In genomic region chr19:45585158-45585577, GRCh38 we compare ENCODE assay signal across 8 cellular contexts. TPM values are rescaled to one million over a fixed set of nuclear protein-coding genes. Genes with fewer than 3 reads are reported as not detected.
DNase-seq lines count a peak whose midpoint lies in the region; ATAC-seq and TF ChIP-seq lines count a peak whose summit lies in the region.

No MANE protein-coding gene starts in this region.

- DNase-seq in activated CD8-positive, alpha-beta T cell treated with anti-CD3 and anti-CD28 coated beads, Interleukin-2, amount 10 ng/mL, durations not matched to agents 7 days and 5 days, result no peak
- DNase-seq in iPS DF 6.9 (ENCODE audit: low read depth, low spot score) (no peak), SHP77 (lab: John Stamatoyannopoulos, UW) (no peak), GM03348 (ENCODE audit: low spot score) (no peak), NCI-H2196 (lab: John Stamatoyannopoulos, UW; ENCODE audit: unreplicated experiment) (no peak)
- DNase-seq in stimulated activated effector memory CD8-positive, alpha-beta T cell treated with anti-CD3 and anti-CD28 coated beads, Interleukin-12 subunit alpha, Interleukin-12 subunit beta, amount 100 ng/mL, for 72 hours (ENCODE audit: low spot score in 2 of 2), result no peak

- no peak for ATAC-seq in activated CD8-positive, alpha-beta T cell treated with anti-CD3 and anti-CD28 coated beads, Interleukin-2, amount 10 ng/mL, durations not matched to agents 7 days and 5 days
- ATAC-seq in stimulated activated effector memory CD8-positive, alpha-beta T cell treated with anti-CD3 and anti-CD28 coated beads, Interleukin-12 subunit alpha, Interleukin-12 subunit beta, amount 100 ng/mL, for 72 hours, result no peak
- ATAC-seq in GM19395 (IDR thresholded peaks at IDR 0.05; ENCODE audit: unreplicated experiment), result no peak

- no peak for TF ChIP-seq CTCF in HEK293 (tag by site-specific recombination; IDR thresholded peaks at IDR 0.05)

- peaks cover 15% of the 10 kb centered on the region for H3K36me3 Mint-ChIP-seq in activated CD8-positive, alpha-beta T cell treated with anti-CD3 and anti-CD28 coated beads, Interleukin-2, amount 10 ng/mL, durations not matched to agents 7 days and 5 days (ENCODE audit: low read depth)
- H3K36me3 Mint-ChIP-seq in stimulated activated effector memory CD8-positive, alpha-beta T cell treated with anti-CD3 and anti-CD28 coated beads, Interleukin-12 subunit alpha, Interleukin-12 subunit beta, amount 100 ng/mL, for 72 hours, result peaks cover 9% of the 10 kb centered on the region

- H3K4me1 Mint-ChIP-seq in activated CD8-positive, alpha-beta T cell treated with anti-CD3 and anti-CD28 coated beads, Interleukin-2, amount 10 ng/mL, durations not matched to agents 7 days and 5 days (ENCODE audit: low read depth), result peaks cover 15% of the 10 kb centered on the region
- peaks cover 21% of the 10 kb centered on the region for H3K4me1 Mint-ChIP-seq in stimulated activated effector memory CD8-positive, alpha-beta T cell treated with anti-CD3 and anti-CD28 coated beads, Interleukin-12 subunit alpha, Interleukin-12 subunit beta, amount 100 ng/mL, for 72 hours

- WGBS in iPS DF 6.9 (ENCODE audit: insufficient coverage, insufficient read length), result no CpG with 5 or more reads among the region's 7 CpGs

- CTCF ChIA-PET in HEK293 (lab: Yijun Ruan, JAX), result interaction anchor here (0.6 to 2.4 kb wide), 5 partner anchors 27 to 106 kb away, joined by 3 to 6 read pairs (median 3); no protein-coding TSS in a partner anchor
- CTCF ChIA-PET in activated CD8-positive, alpha-beta T cell treated with anti-CD3 and anti-CD28 coated beads, Interleukin-2, amount 10 ng/mL, durations not matched to agents 7 days and 5 days (lab: Charles Lee), result interaction anchor here (0.8 to 2.9 kb wide), 6 partner anchors 27 to 214 kb away, joined by 3 to 13 read pairs (median 8); partner anchors contain the start of gene QPCTL

- peak overlapping the region; percentile 74; the same call in 1 of the 2 replicates for H3K27ac ChIP-seq in HEK293 (ENCODE audit: extremely low read depth, low read depth, low read length)
- H3K27ac ChIP-seq in iPS DF 6.9 (ENCODE audit: low read length), result no peak overlapping the region

- H3K4me1 ChIP-seq in HEK293 (ENCODE audit: control insufficient read depth, insufficient read depth, low read length) (peaks cover 4% of the 10 kb centered on the region), iPS DF 6.9 (ENCODE audit: control insufficient read depth, insufficient read depth, low read length) (peaks cover 2% of the 10 kb centered on the region; the same call in 1 of the 2 replicates)

- H3K4me3 Mint-ChIP-seq in activated CD8-positive, alpha-beta T cell treated with anti-CD3 and anti-CD28 coated beads, Interleukin-2, amount 10 ng/mL, durations not matched to agents 7 days and 5 days, result peak overlapping the region; percentile 92
- H3K4me3 Mint-ChIP-seq in stimulated activated effector memory CD8-positive, alpha-beta T cell treated with anti-CD3 and anti-CD28 coated beads, Interleukin-12 subunit alpha, Interleukin-12 subunit beta, amount 100 ng/mL, for 72 hours, result peak overlapping the region; percentile 75

- peak overlapping the region; percentile 97 for H3K27ac Mint-ChIP-seq in activated CD8-positive, alpha-beta T cell treated with anti-CD3 and anti-CD28 coated beads, Interleukin-2, amount 10 ng/mL, durations not matched to agents 7 days and 5 days
- H3K27ac Mint-ChIP-seq in stimulated activated effector memory CD8-positive, alpha-beta T cell treated with anti-CD3 and anti-CD28 coated beads, Interleukin-12 subunit alpha, Interleukin-12 subunit beta, amount 100 ng/mL, for 72 hours, result peak overlapping the region; percentile 89

- H3K9me3 Mint-ChIP-seq in activated CD8-positive, alpha-beta T cell treated with anti-CD3 and anti-CD28 coated beads, Interleukin-2, amount 10 ng/mL, durations not matched to agents 7 days and 5 days (ENCODE audit: insufficient read depth), result no peaks in the 10 kb centered on the region
- no peaks in the 10 kb centered on the region for H3K9me3 Mint-ChIP-seq in stimulated activated effector memory CD8-positive, alpha-beta T cell treated with anti-CD3 and anti-CD28 coated beads, Interleukin-12 subunit alpha, Interleukin-12 subunit beta, amount 100 ng/mL, for 72 hours

- peaks cover 12% of the 10 kb centered on the region for H3K27me3 Mint-ChIP-seq in activated CD8-positive, alpha-beta T cell treated with anti-CD3 and anti-CD28 coated beads, Interleukin-2, amount 10 ng/mL, durations not matched to agents 7 days and 5 days (ENCODE audit: low read depth)

- H3K9me3 ChIP-seq in HEK293 (ENCODE audit: control insufficient read depth, insufficient read depth, low read depth, low read length) (no peaks in the 10 kb centered on the region), iPS DF 6.9 (ENCODE audit: control insufficient read depth, insufficient read depth, low read length) (no peaks in the 10 kb centered on the region)

- POLR2A ChIA-PET in HEK293 (lab: Yijun Ruan, JAX), result interaction anchor here (1.4 to 1.5 kb wide), 3 partner anchors 57 to 278 kb away, joined by 4 to 22 read pairs (median 5); partner anchors contain the start of genes SIX5 and SYMPK
- POLR2A ChIA-PET in activated CD8-positive, alpha-beta T cell treated with anti-CD3 and anti-CD28 coated beads, Interleukin-2, amount 10 ng/mL, durations not matched to agents 7 days and 5 days (lab: Charles Lee), result interaction anchor here (1.0 kb wide), 1 partner anchor 49 kb away, joined by 3 read pairs; no protein-coding TSS in a partner anchor

- H3K4me3 ChIP-seq in HEK293 (ENCODE audit: low read depth, low read length), result peak overlapping the region; percentile 36
- H3K4me3 ChIP-seq in iPS DF 6.9 (ENCODE audit: low read length), result peak overlapping the region; percentile 25; the same call in 1 of the 2 replicates

- H3K36me3 ChIP-seq in HEK293 (ENCODE audit: control insufficient read depth in 2 of 2, insufficient read depth in 1 of 2, low read length in 2 of 2), result peaks cover 0 to 7% of the 10 kb centered on the region in 2 experiments; a peak in 1 of 3 replicates
- no peaks in the 10 kb centered on the region for H3K36me3 ChIP-seq in iPS DF 6.9 (ENCODE audit: control insufficient read depth, insufficient read depth, low read length)

- no peaks in the 10 kb centered on the region for H3K27me3 ChIP-seq in iPS DF 6.9 (ENCODE audit: control insufficient read depth, insufficient read depth, low read length)

TF ChIP-seq in HEK293, 187 proteins besides CTCF, POLR2A, EP300 and RAD21 (continues in another document):
- no peak for TF ChIP-seq KLF10 (tag by site-specific recombination; IDR thresholded peaks at IDR 0.05)
- TF ChIP-seq, protein P1, sequence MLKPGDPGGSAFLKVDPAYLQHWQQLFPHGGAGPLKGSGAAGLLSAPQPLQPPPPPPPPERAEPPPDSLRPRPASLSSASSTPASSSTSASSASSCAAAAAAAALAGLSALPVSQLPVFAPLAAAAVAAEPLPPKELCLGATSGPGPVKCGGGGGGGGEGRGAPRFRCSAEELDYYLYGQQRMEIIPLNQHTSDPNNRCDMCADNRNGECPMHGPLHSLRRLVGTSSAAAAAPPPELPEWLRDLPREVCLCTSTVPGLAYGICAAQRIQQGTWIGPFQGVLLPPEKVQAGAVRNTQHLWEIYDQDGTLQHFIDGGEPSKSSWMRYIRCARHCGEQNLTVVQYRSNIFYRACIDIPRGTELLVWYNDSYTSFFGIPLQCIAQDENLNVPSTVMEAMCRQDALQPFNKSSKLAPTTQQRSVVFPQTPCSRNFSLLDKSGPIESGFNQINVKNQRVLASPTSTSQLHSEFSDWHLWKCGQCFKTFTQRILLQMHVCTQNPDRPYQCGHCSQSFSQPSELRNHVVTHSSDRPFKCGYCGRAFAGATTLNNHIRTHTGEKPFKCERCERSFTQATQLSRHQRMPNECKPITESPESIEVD (tag by site-specific recombination; IDR thresholded peaks at IDR 0.05), result no peak
- TF ChIP-seq ZNF626 (tag by site-specific recombination; IDR thresholded peaks at IDR 0.05), result no peak
- no peak for TF ChIP-seq ZNF404 (tag by site-specific recombination; IDR thresholded peaks at IDR 0.05)
- TF ChIP-seq SP7 (tag by site-specific recombination; IDR thresholded peaks at IDR 0.05), result peak; percentile 1; the same call in 1 of the 2 replicates
- no peak for TF ChIP-seq ZNF670 (tag by site-specific recombination; IDR thresholded peaks at IDR 0.05; ENCODE audit: low read depth)
- 0 out of 2 replicates have a peak, but pooled peaks have one; percentile 39 for TF ChIP-seq ZSCAN5A (tag by site-specific recombination; IDR thresholded peaks at IDR 0.05)
- no peak for TF ChIP-seq ZNF121 (tag by site-specific recombination; IDR thresholded peaks at IDR 0.05)

RNA-seq across cellular contexts. Expression of gene OPA3, which starts 0.6 kb away (rescaled TPM):
- total RNA-seq in activated CD8-positive, alpha-beta T cell treated with anti-CD3 and anti-CD28 coated beads, Interleukin-2, amount 10 ng/mL, durations not matched to agents 7 days and 5 days, result 10 to 100 TPM; 13.4 to 14.9 TPM

RNA-seq across cellular contexts. Expression of gene GPR4, which starts 16.8 kb away (rescaled TPM):
- not detected for total RNA-seq in activated CD8-positive, alpha-beta T cell treated with anti-CD3 and anti-CD28 coated beads, Interleukin-2, amount 10 ng/mL, durations not matched to agents 7 days and 5 days

RNA-seq across cellular contexts. Expression of gene EML2, which starts 54.0 kb away (rescaled TPM):
- 10 to 100 TPM; 93.6 to 97.6 TPM for total RNA-seq in activated CD8-positive, alpha-beta T cell treated with anti-CD3 and anti-CD28 coated beads, Interleukin-2, amount 10 ng/mL, durations not matched to agents 7 days and 5 days
